ENCODE assay signal across 26 cellular contexts in genomic region chr7:44566680-44567079, GRCh38. TPM values are rescaled to one million over a fixed set of nuclear protein-coding genes. Genes with fewer than 3 reads are reported as not detected.
"Had no signal": no experiment of that assay in that cellular context is flagged by ENCODE, and none has a peak within 500 bp of the region (broad histone marks: within the 10 kb centered on the region; RNA-seq: fewer than 3 reads in every experiment).

No MANE protein-coding gene starts in this region.

- H3K9me3 Mint-ChIP-seq: dendritic cell treated with granulocyte-macrophage colony-stimulating factor and Interleukin-4, amounts not matched to agents 40 ng/mL and 50 ng/mL, for 4 days; immature natural killer cell; mesothelial cell of epicardium; natural killer cell treated with Interleukin-12 subunit alpha and Interleukin-12 subunit beta and Interleukin-15 and Interleukin-18, amount 100 ng/mL, for 72 hours; stimulated activated naive B cell treated with anti-CD40 and anti-IgM and Interleukin-4, amounts not matched to agents 10 μg/mL and 1 μg/mL and 100 μg/mL, for 72 hours; T-cell; type B pancreatic cell; WTC11 had no signal

- H3K4me3 Mint-ChIP-seq: activated CD4-positive, alpha-beta T cell treated with anti-CD3 and anti-CD28 coated beads for 36 hours; dendritic cell treated with granulocyte-macrophage colony-stimulating factor and Interleukin-4, amounts not matched to agents 40 ng/mL and 50 ng/mL, for 4 days; immature natural killer cell; mesothelial cell of epicardium; natural killer cell treated with Interleukin-12 subunit alpha and Interleukin-12 subunit beta and Interleukin-15 and Interleukin-18, amount 100 ng/mL, for 72 hours; stimulated activated naive B cell treated with anti-CD40 and anti-IgM and Interleukin-4, amounts not matched to agents 10 μg/mL and 1 μg/mL and 100 μg/mL, for 72 hours; T-cell; type B pancreatic cell; WTC11 had no signal

- H3K9me3 ChIP-seq: body of pancreas, left ventricle myocardium inferior, pancreas, thoracic aorta, vagina had no signal

- H3K27ac ChIP-seq: body of pancreas, cardiac muscle cell, foreskin keratinocyte, hepatocyte, pancreas, thoracic aorta, vagina had no signal

- ATAC-seq: activated CD4-positive, alpha-beta T cell treated with anti-CD3 and anti-CD28 coated beads for 36 hours; body of pancreas; foreskin keratinocyte; natural killer cell treated with Interleukin-12 subunit alpha and Interleukin-12 subunit beta and Interleukin-15 and Interleukin-18, amount 100 ng/mL, for 72 hours; pancreas; right cardiac atrium; stimulated activated naive B cell treated with anti-CD40 and anti-IgM and Interleukin-4, amounts not matched to agents 10 μg/mL and 1 μg/mL and 100 μg/mL, for 72 hours; T-cell had no signal

- H3K4me1 ChIP-seq: foreskin keratinocyte, pancreas had no signal

- H3K27ac Mint-ChIP-seq: activated CD4-positive, alpha-beta T cell treated with anti-CD3 and anti-CD28 coated beads for 36 hours; dendritic cell treated with granulocyte-macrophage colony-stimulating factor and Interleukin-4, amounts not matched to agents 40 ng/mL and 50 ng/mL, for 4 days; mesothelial cell of epicardium; natural killer cell treated with Interleukin-12 subunit alpha and Interleukin-12 subunit beta and Interleukin-15 and Interleukin-18, amount 100 ng/mL, for 72 hours; stimulated activated naive B cell treated with anti-CD40 and anti-IgM and Interleukin-4, amounts not matched to agents 10 μg/mL and 1 μg/mL and 100 μg/mL, for 72 hours; T-cell; type B pancreatic cell; WTC11 had no signal

- H3K27me3 Mint-ChIP-seq: activated CD4-positive, alpha-beta T cell treated with anti-CD3 and anti-CD28 coated beads for 36 hours; dendritic cell treated with granulocyte-macrophage colony-stimulating factor and Interleukin-4, amounts not matched to agents 40 ng/mL and 50 ng/mL, for 4 days; natural killer cell treated with Interleukin-12 subunit alpha and Interleukin-12 subunit beta and Interleukin-15 and Interleukin-18, amount 100 ng/mL, for 72 hours; stimulated activated naive B cell treated with anti-CD40 and anti-IgM and Interleukin-4, amounts not matched to agents 10 μg/mL and 1 μg/mL and 100 μg/mL, for 72 hours; T-cell; type B pancreatic cell had no signal

- H3K4me3 ChIP-seq: body of pancreas, cardiac muscle cell, hepatocyte, left ventricle myocardium inferior, pancreas, thoracic aorta, vagina had no signal

- FAIRE-seq: pancreas, TTC549 had no signal

- H3K27me3 ChIP-seq: body of pancreas, cardiac muscle cell, foreskin keratinocyte, hepatocyte, pancreas, vagina had no signal

- H3K4me1 Mint-ChIP-seq: mesothelial cell of epicardium, WTC11 had no signal

- DNase-seq: activated CD4-positive, alpha-beta T cell treated with anti-CD3 and anti-CD28 coated beads for 36 hours; activated CD4-positive, alpha-beta T cell treated with anti-CD3 and anti-CD28 coated beads, Interleukin-2, amount 50 U/mL, for 4 hours; anterior cingulate cortex; body of pancreas; effector CD4-positive, alpha-beta T cell; foreskin keratinocyte; immature natural killer cell; left ventricle myocardium inferior; pancreas; right cardiac atrium; stimulated activated CD4-positive, alpha-beta T cell treated with anti-CD3 and anti-CD28 coated beads, Interleukin-15, amount 100 ng/mL, for 24 hours; stimulated activated naive B cell treated with anti-CD40 and anti-IgM and Interleukin-4, amounts not matched to agents 10 μg/mL and 1 μg/mL and 100 μg/mL, for 72 hours; T-cell had no signal

RNA-seq across cellular contexts. Expression of gene NPC1L1, which starts 25.6 kb away (rescaled TPM):
- total RNA-seq: cardiac muscle cell, foreskin keratinocyte, lung microvascular endothelial cell, pulmonary artery endothelial cell, skeletal muscle tissue had no signal
- polyA plus RNA-seq: cardiac muscle cell, foreskin keratinocyte, immature natural killer cell had no signal
